Comparison of ENCODE assay signal across 8 cellular contexts in the genomic region with DNA sequence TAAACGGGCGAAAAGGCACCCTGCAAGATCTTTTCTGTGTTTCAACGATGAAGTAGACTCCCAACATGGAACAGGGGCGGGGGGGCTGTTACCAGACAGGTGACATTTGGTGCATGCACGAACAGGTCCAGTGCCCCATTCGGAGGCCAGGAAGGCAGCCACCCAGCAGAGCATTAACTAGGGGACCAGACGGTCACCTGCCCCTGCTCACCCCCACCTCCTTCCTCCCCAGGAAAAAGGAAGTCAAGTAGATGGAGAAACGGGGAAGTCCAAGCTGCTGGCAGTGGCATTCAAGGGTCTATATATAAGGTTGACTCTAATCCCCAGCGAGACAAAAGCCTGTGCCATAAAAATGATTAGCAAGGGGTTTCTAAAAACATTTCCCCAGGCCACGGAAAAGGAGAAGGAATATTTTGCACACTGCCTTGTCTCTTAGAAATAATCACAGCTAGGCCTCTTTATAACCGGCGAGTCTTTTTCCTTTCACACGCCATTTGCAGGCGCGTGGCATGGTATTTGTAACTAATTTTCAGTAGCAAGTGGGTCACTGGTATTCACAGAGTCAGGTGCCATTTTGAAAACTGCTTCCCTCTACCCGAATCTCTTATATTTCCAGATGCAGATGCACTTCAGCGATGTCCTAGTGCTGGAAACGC. TPM values are rescaled to one million over a fixed set of nuclear protein-coding genes. Genes with fewer than 3 reads are reported as not detected.
A peak's percentile ranks its signal among the peaks of the same experiment; 100 is the strongest.
DNase-seq lines count a peak whose midpoint lies in the region; TF ChIP-seq lines count a peak whose summit lies in the region.

No MANE protein-coding gene starts in this region.

- peak overlapping the region; percentile 96 for H3K4me3 Mint-ChIP-seq in activated CD4-positive, alpha-beta T cell treated with anti-CD3 and anti-CD28 coated beads, Interleukin-2, amount 10 ng/mL, durations not matched to agents 7 days and 5 days

- H3K36me3 ChIP-seq in fibroblast of lung (ENCODE audit: control insufficient read depth, insufficient read depth, low read length) = peaks cover 2% of the 10 kb centered on the region
- H3K36me3 ChIP-seq in skeletal muscle tissue (ENCODE audit: control insufficient read depth in 3 of 3, insufficient read depth in 3 of 3, low read length in 3 of 3) = no peaks in the 10 kb centered on the region
- no peaks in the 10 kb centered on the region for H3K36me3 ChIP-seq in BE2C

- H3K27ac ChIP-seq in fibroblast of lung (ENCODE audit: insufficient read depth, low read length) = peak overlapping the region; percentile 94
- peak overlapping the region; percentile 90 for H3K27ac ChIP-seq in skeletal muscle tissue (ENCODE audit: low read depth, low read length)

- no peaks in the 10 kb centered on the region for H4K20me1 ChIP-seq in fibroblast of lung (ENCODE audit: control insufficient read depth, extremely low read depth, insufficient read depth, low read length)

- H3K27ac Mint-ChIP-seq in activated CD4-positive, alpha-beta T cell treated with anti-CD3 and anti-CD28 coated beads, Interleukin-2, amount 10 ng/mL, durations not matched to agents 7 days and 5 days = peak overlapping the region; percentile 99

- no peaks in the 10 kb centered on the region for H3K9me3 Mint-ChIP-seq in activated CD4-positive, alpha-beta T cell treated with anti-CD3 and anti-CD28 coated beads, Interleukin-2, amount 10 ng/mL, durations not matched to agents 7 days and 5 days

- no peak overlapping the region for H2AFZ ChIP-seq in fibroblast of lung (ENCODE audit: low read length)

- H3K4me1 ChIP-seq in fibroblast of lung (ENCODE audit: control insufficient read depth, extremely low read depth, insufficient read depth, low read length) (no peaks in the 10 kb centered on the region), skeletal muscle tissue (ENCODE audit: control insufficient read depth in 3 of 3, insufficient read depth in 3 of 3, low read length in 3 of 3) (peaks cover 0 to 9% (median 0%) of the 10 kb centered on the region in 3 donors), BE2C (no peaks in the 10 kb centered on the region)

- peak; percentile 80 for DNase-seq in activated effector memory CD4-positive, alpha-beta T cell treated with anti-CD3 and anti-CD28 coated beads, Interleukin-2, amount 50 U/mL, for 16 hours
- DNase-seq in activated effector memory CD4-positive, alpha-beta T cell treated with Interleukin-2 at 50 U/mL for 16 hours = no peak
- peak; percentile 60 for DNase-seq in activated CD4-positive, alpha-beta T cell treated with anti-CD3 and anti-CD28 coated beads, Interleukin-2, amount 10 ng/mL, durations not matched to agents 7 days and 5 days
- no peak for DNase-seq in fibroblast of lung (ENCODE audit: low read depth in 2 of 2)
- DNase-seq in occipital lobe (lab: John Stamatoyannopoulos, UW) = no peak
- DNase-seq in NCI-H774 (lab: John Stamatoyannopoulos, UW) = no peak
- DNase-seq in BE2C = no peak

- H3K27me3 ChIP-seq in fibroblast of lung (ENCODE audit: control insufficient read depth, insufficient read depth, low read length) (no peaks in the 10 kb centered on the region), skeletal muscle tissue (ENCODE audit: control insufficient read depth in 3 of 3, insufficient read depth in 3 of 3, low read length in 3 of 3) (peaks cover 0 to 4% (median 0%) of the 10 kb centered on the region in 3 donors), BE2C (no peaks in the 10 kb centered on the region)

- TF ChIP-seq CTCF in fibroblast of lung (conservative IDR thresholded peaks at IDR 0.05 in 1 of 2, IDR thresholded peaks at IDR 0.05 in 1 of 2; ENCODE audit: low read depth in 1 of 2, low read length in 2 of 2) = no peak
- TF ChIP-seq CTCF in BE2C (IDR thresholded peaks at IDR 0.05; ENCODE audit: low read depth, low read length) = no peak

- H3K9ac ChIP-seq in fibroblast of lung (ENCODE audit: insufficient read depth, low read length) (no peak overlapping the region), skeletal muscle tissue (ENCODE audit: low read depth in 1 of 3, low read length in 3 of 3) (peak overlapping the region in 2 of 3 donors; percentile 33 to 70)

- H3K36me3 Mint-ChIP-seq in activated CD4-positive, alpha-beta T cell treated with anti-CD3 and anti-CD28 coated beads, Interleukin-2, amount 10 ng/mL, durations not matched to agents 7 days and 5 days (ENCODE audit: low read depth) = peaks cover 44% of the 10 kb centered on the region

- peaks cover 17% of the 10 kb centered on the region for H3K79me2 ChIP-seq in fibroblast of lung (ENCODE audit: control insufficient read depth, insufficient read depth, low read length)

- CTCF ChIA-PET in activated CD4-positive, alpha-beta T cell treated with anti-CD3 and anti-CD28 coated beads, Interleukin-2, amount 10 ng/mL, durations not matched to agents 7 days and 5 days (lab: Charles Lee) = interaction anchor here (1.2 to 6.7 kb wide), 4 partner anchors 21 to 118 kb away, joined by 3 to 37 read pairs (median 17); no protein-coding TSS in a partner anchor

- peak overlapping the region; percentile 87 for H3K4me2 ChIP-seq in fibroblast of lung (ENCODE audit: extremely low read depth, insufficient read depth, low read length)

- no peaks in the 10 kb centered on the region for H3K27me3 Mint-ChIP-seq in activated CD4-positive, alpha-beta T cell treated with anti-CD3 and anti-CD28 coated beads, Interleukin-2, amount 10 ng/mL, durations not matched to agents 7 days and 5 days

- peaks cover 29% of the 10 kb centered on the region for H3K4me1 Mint-ChIP-seq in activated CD4-positive, alpha-beta T cell treated with anti-CD3 and anti-CD28 coated beads, Interleukin-2, amount 10 ng/mL, durations not matched to agents 7 days and 5 days

- H3K4me3 ChIP-seq in fibroblast of lung (replicated peaks in 1 of 4; ENCODE audit: control extremely low read depth in 1 of 4, insufficient read depth in 1 of 4, low read depth in 3 of 4, low read length in 4 of 4) (peak overlapping the region in 2 of 4 experiments; percentile 84 to 94), skeletal muscle tissue (ENCODE audit: low read length in 3 of 3) (peak overlapping the region; percentile 19 to 74 (median 63)), BE2C (ENCODE audit: low read depth, low read length) (no peak overlapping the region)

- no peaks in the 10 kb centered on the region for H3K9me3 ChIP-seq in fibroblast of lung (ENCODE audit: control insufficient read depth, insufficient read depth, low read depth, low read length)
- H3K9me3 ChIP-seq in skeletal muscle tissue (ENCODE audit: control insufficient read depth in 3 of 3, low read length in 3 of 3) = no peaks in the 10 kb centered on the region
- H3K9me3 ChIP-seq in BE2C = no peaks in the 10 kb centered on the region

- POLR2A ChIA-PET in activated CD4-positive, alpha-beta T cell treated with anti-CD3 and anti-CD28 coated beads, Interleukin-2, amount 10 ng/mL, durations not matched to agents 7 days and 5 days (lab: Charles Lee) = interaction anchor here (1.7 to 2.9 kb wide), 3 partner anchors 16 to 114 kb away, joined by 6 to 10 read pairs (median 7); no protein-coding TSS in a partner anchor

RNA-seq across cellular contexts. Expression of a gene that starts 1.2 kb away (rescaled TPM):
- 1,000 to 10,000 TPM; 9,113 to 9,418 TPM for total RNA-seq in activated CD4-positive, alpha-beta T cell treated with anti-CD3 and anti-CD28 coated beads, Interleukin-2, amount 10 ng/mL, durations not matched to agents 7 days and 5 days
- total RNA-seq in fibroblast of lung (14,195 and 17,013 TPM in 2 replicates), skeletal muscle tissue (1,543 TPM), occipital lobe (4,817 TPM)
- 10,803 and 14,631 TPM in 2 replicates for polyA plus RNA-seq in fibroblast of lung
- polyA plus RNA-seq in fibroblast of lung (2012) = 9,084 and 12,343 TPM in 2 replicates
- polyA minus RNA-seq in fibroblast of lung (ENCODE audit: low replicate concordance) = 550 and 997 TPM in 2 replicates
- polyA plus RNA-seq in BE2C (2012; ENCODE audit: insufficient read depth, insufficient read length, low read depth) = 656 TPM

Comparison
In these comparisons a context has a peak if more than half of its experiments do, and no peak if none do; other contexts are left out.
1. DNase-seq: peak in activated effector memory CD4-positive, alpha-beta T cell treated with anti-CD3 and anti-CD28 coated beads, Interleukin-2, amount 50 U/mL, for 16 hours (single experiment) and activated CD4-positive, alpha-beta T cell treated with anti-CD3 and anti-CD28 coated beads, Interleukin-2, amount 10 ng/mL, durations not matched to agents 7 days and 5 days (single experiment); none in activated effector memory CD4-positive, alpha-beta T cell treated with Interleukin-2 at 50 U/mL for 16 hours (single experiment), fibroblast of lung (0 of 2), occipital lobe (single experiment), NCI-H774 (single experiment) and BE2C (single experiment).